In the genomic region with DNA sequence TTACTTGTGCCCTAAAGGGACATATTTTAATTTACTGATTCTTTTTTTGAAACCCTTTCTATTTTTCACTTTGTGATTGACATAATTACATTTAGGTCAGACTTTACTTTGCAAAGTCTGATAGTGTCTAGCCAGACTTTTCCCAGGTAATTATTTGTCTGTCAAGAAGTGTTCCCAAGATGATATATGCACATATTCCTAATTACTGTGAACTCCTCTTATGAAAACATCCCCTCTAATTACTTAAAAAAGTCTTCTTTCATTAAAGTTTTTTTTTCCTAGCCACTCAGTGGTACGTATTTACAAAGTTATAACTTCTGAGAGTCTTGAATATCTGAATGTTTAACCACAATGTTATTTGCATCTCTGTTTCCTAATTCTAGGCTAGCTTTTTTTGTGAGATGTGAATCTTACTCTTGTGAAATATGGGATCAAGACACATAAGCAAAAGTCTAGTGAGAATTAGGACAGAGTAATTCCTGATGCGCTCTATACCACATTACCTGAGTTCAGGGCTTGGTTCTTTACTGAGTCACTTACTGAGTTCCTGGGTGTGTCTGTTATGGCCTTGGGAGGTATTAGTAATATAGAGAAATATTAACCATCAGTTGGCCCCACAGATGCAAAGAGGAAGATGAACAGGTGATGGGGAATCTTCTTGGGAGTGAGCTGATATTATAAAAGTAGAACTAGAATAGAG, we compare ENCODE assay signal across 21 cellular contexts. TPM values are rescaled to one million over a fixed set of nuclear protein-coding genes. Genes with fewer than 3 reads are reported as not detected.
DNase-seq lines count a peak whose midpoint lies in the region; ATAC-seq, FAIRE-seq and TF ChIP-seq lines count a peak whose summit lies in the region.
"Had no signal": no experiment of that assay in that cellular context is flagged by ENCODE, and none has a peak within 500 bp of the region (broad histone marks: within the 10 kb centered on the region; RNA-seq: fewer than 3 reads in every experiment).

No MANE protein-coding gene starts in this region.

- H3K9me2 ChIP-seq in hepatocyte (replicated peaks; ENCODE audit: insufficient read depth) = no peaks in the 10 kb centered on the region

- no peak for TF ChIP-seq POLR2A in A549 (IDR thresholded peaks at IDR 0.05; ENCODE audit: low read length)

- peak; percentile 3 to 25 for DNase-seq in A549 (ENCODE audit: low read depth in 1 of 2, low spot score in 1 of 2)
- DNase-seq in LoVo (ENCODE audit: low spot score) = peak; percentile 53
- peak; percentile 80 for DNase-seq in amniotic epithelial cell (ENCODE audit: low read depth)
- DNase-seq in hepatocyte (ENCODE audit: low spot score) = no peak
- DNase-seq in T-cell = no peak
- no peak for DNase-seq in hepatic stellate cell (ENCODE audit: low spot score)
- DNase-seq in NCI-H2227 treated with DMSO at 0.1 percent for 48 hours (lab: John Stamatoyannopoulos, UW) = no peak
- DNase-seq: 8988T, C1 segment of cervical spinal cord, COR-L47, DMS53, MM.1S, NCI-H1105 treated with DMSO at 0.1 percent for 48 hours, NCI-H187, NCI-H446 treated with DMSO at 0.1 percent for 48 hours, NCI-H774, Peyer's patch, SIG-M5 had no signal

- H3K4me2 ChIP-seq in A549 (peak overlapping the region; percentile 46), hepatocyte (no peak overlapping the region)
- H3K4me2 ChIP-seq: KMS-11 had no signal

- H3K36me3 ChIP-seq in hepatocyte (replicated peaks; ENCODE audit: insufficient read depth, low read depth) = no peaks in the 10 kb centered on the region
- H3K36me3 ChIP-seq: Peyer's patch had no signal

- H3K4me1 Mint-ChIP-seq in T-cell = no peaks in the 10 kb centered on the region

- WGBS in A549 (ENCODE audit: missing lambda C conversion rate) = 38% methylated on average over 2 of the region's 2 CpGs
- WGBS in hepatocyte (ENCODE audit: low lambda C conversion rate, missing lambda C conversion rate) = 60% methylated on average over 2 of the region's 2 CpGs

- no peak overlapping the region for H3K4me3 ChIP-seq in A549
- H3K4me3 ChIP-seq in hepatocyte = no peak overlapping the region
- H3K4me3 ChIP-seq: Peyer's patch had no signal

- H4K20me1 ChIP-seq in hepatocyte (ENCODE audit: insufficient read depth, poor library complexity, severe bottlenecking) = no peaks in the 10 kb centered on the region

- peaks cover 40% of the 10 kb centered on the region for H3K79me2 ChIP-seq in hepatocyte

- peaks cover 15% of the 10 kb centered on the region for H3K4me1 ChIP-seq in A549
- peaks cover 4% of the 10 kb centered on the region for H3K4me1 ChIP-seq in hepatocyte (ENCODE audit: insufficient read depth)

- no peak overlapping the region for H3K4me3 Mint-ChIP-seq in T-cell

- TF ChIP-seq RAD21 in A549 (conservative IDR thresholded peaks at IDR 0.05 in 1 of 2, IDR thresholded peaks at IDR 0.05 in 1 of 2) = no peak

- ATAC-seq in A549 = peak in 1 of 2 experiments; percentile 29; a peak in 1 of 6 replicates
- no peak for ATAC-seq in T-cell (replicated peaks in 1 of 4)
- no peak for ATAC-seq in GM18519 (IDR thresholded peaks at IDR 0.05; ENCODE audit: low FRiP score, unreplicated experiment)
- ATAC-seq: HepG2 had no signal

- H3K9me3 ChIP-seq in A549 = no peaks in the 10 kb centered on the region
- H3K9me3 ChIP-seq in hepatocyte (ENCODE audit: low read depth) = no peaks in the 10 kb centered on the region
- H3K9me3 ChIP-seq: Peyer's patch had no signal

- H3K27me3 Mint-ChIP-seq in T-cell = no peaks in the 10 kb centered on the region

- CTCF ChIA-PET in A549 (lab: Yijun Ruan, JAX) = no interaction called here
- CTCF ChIA-PET in T-cell (lab: Charles Lee) = no interaction called here

- TF ChIP-seq EP300 in A549 (IDR thresholded peaks at IDR 0.05) = no peak

- H2AFZ ChIP-seq in hepatocyte = no peak overlapping the region

- no peaks in the 10 kb centered on the region for H3K27me3 ChIP-seq in hepatocyte
- H3K27me3 ChIP-seq: Peyer's patch had no signal

- FAIRE-seq in A549 (lab: Jason Lieb, UNC) = no peak
- FAIRE-seq: HepG2 had no signal

- H3K27ac Mint-ChIP-seq in T-cell = no peak overlapping the region

- no peaks in the 10 kb centered on the region for H3K36me3 Mint-ChIP-seq in T-cell

- H3K9me3 Mint-ChIP-seq in T-cell = peaks cover 2 to 4% (median 3%) of the 10 kb centered on the region in 3 donors

- H3K27ac ChIP-seq in A549 (no peak overlapping the region), hepatocyte (peak overlapping the region; percentile 32)
- H3K27ac ChIP-seq: KMS-11 had no signal

- TF ChIP-seq CTCF in A549 (IDR thresholded peaks at IDR 0.05) (no peak), hepatocyte (IDR thresholded peaks at IDR 0.05; ENCODE audit: poor library complexity) (no peak)

- POLR2A ChIA-PET in A549 (lab: Yijun Ruan, JAX) = no interaction called here
- POLR2A ChIA-PET in T-cell (lab: Charles Lee) = no interaction called here

TF ChIP-seq in A549, 52 proteins besides CTCF, POLR2A, EP300 and RAD21:
- TF ChIP-seq JUNB (IDR thresholded peaks at IDR 0.05) (no peak), HOXA7 (CRISPR knock-in tag; IDR thresholded peaks at IDR 0.05) (no peak), E2F6 (IDR thresholded peaks at IDR 0.05; ENCODE audit: borderline replicate concordance, low read depth) (no peak)
- TF ChIP-seq, protein P1, sequence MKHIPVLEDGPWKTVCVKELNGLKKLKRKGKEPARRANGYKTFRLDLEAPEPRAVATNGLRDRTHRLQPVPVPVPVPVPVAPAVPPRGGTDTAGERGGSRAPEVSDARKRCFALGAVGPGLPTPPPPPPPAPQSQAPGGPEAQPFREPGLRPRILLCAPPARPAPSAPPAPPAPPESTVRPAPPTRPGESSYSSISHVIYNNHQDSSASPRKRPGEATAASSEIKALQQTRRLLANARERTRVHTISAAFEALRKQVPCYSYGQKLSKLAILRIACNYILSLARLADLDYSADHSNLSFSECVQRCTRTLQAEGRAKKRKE (CRISPR knock-in tag; IDR thresholded peaks at IDR 0.05; ENCODE audit: low read depth) = no peak

RNA-seq across cellular contexts. Expression of gene FAM83B, which starts 27.9 kb away (rescaled TPM):
- polyA plus RNA-seq in A549 (2011; rRNA removed) (0.03 and 0.05 TPM in 2 replicates), A549 (2017; fragmentation: RNase III; extraction: RNeasy Plus Mini Kit Qiagen cat#74134 plus additional on column Dnase treatment) (0.05 to 0.09 TPM in 2 of 3 replicates, not detected in the other), hepatocyte (5.5 and 5.6 TPM in 2 replicates)
- not detected in 2 replicates for polyA plus RNA-seq in A549 (2012; cell fraction: cytosol; rRNA removed)
- polyA plus RNA-seq in A549 (2012; cell fraction: nucleus; rRNA removed) = not detected in 2 replicates
- 0.17 TPM in 1 of 2 replicates, not detected in the other for polyA minus RNA-seq in A549 (2011; rRNA and poly(A)+ RNA removed)
- total RNA-seq in hepatocyte (29.1 and 29.2 TPM in 2 replicates), T-cell (under 1 TPM in 1 of 5 donors, not detected in 4; 0.18 TPM)
- total RNA-seq: HepG2 had no signal
- polyA plus RNA-seq: HepG2 had no signal

Comparison
In these comparisons a context has a peak if more than half of its experiments do, and no peak if none do; other contexts are left out.
1. DNase-seq: peak in A549 (2 of 2), LoVo (single experiment) and amniotic epithelial cell (single experiment); none in hepatocyte (single experiment), T-cell (0 of 34), hepatic stellate cell (single experiment) and NCI-H2227 treated with DMSO at 0.1 percent for 48 hours (single experiment).
2. RNA of gene FAM83B, which starts 27.9 kb away (total RNA-seq): 29.1 to 29.2 TPM in hepatocyte; 0.18 TPM in T-cell; every median in the first group is over 10 times any median in the second.